In the genomic region with DNA sequence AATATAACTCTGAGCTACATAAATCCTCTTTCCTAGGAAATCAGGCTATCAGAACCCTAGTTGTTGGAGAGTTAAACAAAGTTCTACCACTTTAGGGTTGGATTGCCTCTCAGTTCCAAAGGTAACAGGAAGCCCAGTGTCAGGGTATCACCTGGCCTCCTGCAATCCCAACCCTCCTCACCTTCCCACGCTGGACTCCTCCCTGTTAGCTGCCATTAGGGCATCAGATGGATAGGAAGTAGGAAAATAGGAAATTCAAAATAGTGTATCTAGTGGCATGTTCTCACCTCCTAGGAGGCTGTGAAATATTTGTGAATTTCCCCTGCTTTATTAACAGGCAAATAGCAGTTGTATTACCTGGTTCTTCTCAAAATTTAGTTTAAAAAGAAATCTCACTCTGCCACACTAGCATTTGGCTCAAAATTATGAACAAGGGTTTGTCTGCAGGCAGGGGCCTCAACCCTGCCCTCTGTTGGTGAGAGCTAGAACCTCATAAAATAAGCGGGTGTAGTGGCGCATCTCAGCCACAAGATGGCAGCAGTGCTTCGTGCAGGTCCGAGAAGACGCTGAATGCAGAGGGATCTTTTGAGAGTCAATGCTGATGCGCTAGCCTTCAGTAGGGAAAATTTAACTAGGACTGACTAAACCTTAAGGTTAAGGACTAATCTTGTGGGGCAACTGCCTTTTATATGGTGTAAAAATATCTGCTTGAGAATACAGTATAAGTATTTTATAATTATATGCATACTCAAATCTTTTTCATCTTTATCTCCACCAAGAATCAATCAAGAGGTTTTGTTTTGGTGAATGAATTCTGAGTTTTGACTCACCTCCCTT, we compare ENCODE assay signal across 8 cellular contexts.
DNase-seq lines count a peak whose midpoint lies in the region; ATAC-seq lines count a peak whose summit lies in the region.

No MANE protein-coding gene starts in this region.

- peak; percentile 28 for DNase-seq in DMS114 treated with DMSO at 0.1 percent for 48 hours (lab: John Stamatoyannopoulos, UW; ENCODE audit: unreplicated experiment)
- DNase-seq in HT1080 (ENCODE audit: low read depth) = peak; percentile 84
- peak; percentile 54 for DNase-seq in NOMO-1 treated with dmso at 0.1 percent for 144 hours (lab: John Stamatoyannopoulos, UW; ENCODE audit: unreplicated experiment)
- DNase-seq in activated CD8-positive, alpha-beta memory T cell treated with anti-CD3 and anti-CD28 coated beads for 48 hours (ENCODE audit: low read depth in 2 of 3, low spot score in 2 of 3) = peak; percentile 29 to 64 (median 49)
- peak; percentile 68 for DNase-seq in epidermal melanocyte (ENCODE audit: insufficient read length, low spot score)
- peak; percentile 83 for DNase-seq in mucosa of gallbladder (ENCODE audit: low spot score)
- peak; percentile 40 for DNase-seq in stimulated activated CD8-positive, alpha-beta memory T cell treated with anti-CD3 and anti-CD28 coated beads, Interleukin-7, amount 100 ng/mL, for 24 hours (ENCODE audit: low read depth)

- ATAC-seq in GM21447 (IDR thresholded peaks at IDR 0.05; ENCODE audit: unreplicated experiment) = peak; percentile 92

Comparison
In these comparisons a context has a peak if more than half of its experiments do, and no peak if none do; other contexts are left out.
1. Peak in every context shown above with its lines: DNase-seq and ATAC-seq.
2. DNase-seq: peak in every context shown above with its lines; median percentile 84 in HT1080; 83 in mucosa of gallbladder; 68 in epidermal melanocyte; 54 in NOMO-1 treated with dmso at 0.1 percent for 144 hours; 49 in activated CD8-positive, alpha-beta memory T cell treated with anti-CD3 and anti-CD28 coated beads for 48 hours; 40 in stimulated activated CD8-positive, alpha-beta memory T cell treated with anti-CD3 and anti-CD28 coated beads, Interleukin-7, amount 100 ng/mL, for 24 hours; 28 in DMS114 treated with DMSO at 0.1 percent for 48 hours.